ENCODE assay signal across 37 cellular contexts in genomic region chr15:59948924-59949613, GRCh38. TPM values are rescaled to one million over a fixed set of nuclear protein-coding genes. Genes with fewer than 3 reads are reported as not detected.
"Had no signal": no experiment of that assay in that cellular context is flagged by ENCODE, and none has a peak within 500 bp of the region (broad histone marks: within the 10 kb centered on the region; RNA-seq: fewer than 3 reads in every experiment).

No MANE protein-coding gene starts in this region.

- H3K9me3 ChIP-seq: adrenal gland, breast epithelium, colonic mucosa, esophagus squamous epithelium, gastroesophageal sphincter had no signal

- H3K27ac ChIP-seq: adrenal gland, breast epithelium, cardiac muscle cell, colonic mucosa, epithelial cell of prostate, esophagus squamous epithelium, gastroesophageal sphincter, heart right ventricle had no signal

- ATAC-seq: activated CD4-positive, alpha-beta T cell treated with anti-CD3 and anti-CD28 coated beads for 36 hours; activated CD8-positive, alpha-beta memory T cell treated with anti-CD3 and anti-CD28 coated beads, Interleukin-2, amount 10 ng/mL, durations not matched to agents 7 days and 5 days; activated CD8-positive, alpha-beta T cell treated with anti-CD3 and anti-CD28 coated beads, Interleukin-2, amount 10 ng/mL, durations not matched to agents 7 days and 5 days; activated naive CD8-positive, alpha-beta T cell treated with anti-CD3 and anti-CD28 coated beads, Interleukin-2, amount 50 U/mL, for 24 hours; gastroesophageal sphincter; heart right ventricle; T-helper 17 cell had no signal

- H3K36me3 ChIP-seq: adrenal gland, breast epithelium, cardiac muscle cell, colonic mucosa, esophagus squamous epithelium, gastroesophageal sphincter, heart right ventricle had no signal

- H3K4me3 ChIP-seq: adrenal gland, breast epithelium, cardiac muscle cell, colonic mucosa, esophagus squamous epithelium, gastroesophageal sphincter, heart right ventricle had no signal

- H3K4me1 ChIP-seq: adrenal gland, breast epithelium, colonic mucosa, gastroesophageal sphincter, heart right ventricle had no signal

- H3K27me3 ChIP-seq: breast epithelium, cardiac muscle cell, colonic mucosa had no signal

- DNase-seq: activated CD4-positive, alpha-beta memory T cell treated with anti-CD3 and anti-CD28 coated beads for 36 hours; activated CD4-positive, alpha-beta T cell treated with anti-CD3 and anti-CD28 coated beads for 36 hours; activated CD4-positive, alpha-beta T cell treated with anti-CD3 and anti-CD28 coated beads, Interleukin-2, amount 10 ng/mL, durations not matched to agents 24 days and 14 days; activated CD4-positive, CD25-positive, alpha-beta regulatory T cell; activated CD4-positive, CD25-positive, alpha-beta regulatory T cell treated with anti-CD3 and anti-CD28 coated beads, Interleukin-2, amount 50 U/mL, for 72 hours; activated CD8-positive, alpha-beta memory T cell treated with anti-CD3 and anti-CD28 coated beads, Interleukin-2, amount 10 ng/mL, durations not matched to agents 7 days and 5 days; activated CD8-positive, alpha-beta memory T cell treated with anti-CD3 and anti-CD28 coated beads, Interleukin-2, amount 50 U/mL, for 4 hours; activated CD8-positive, alpha-beta T cell treated with anti-CD3 and anti-CD28 coated beads, Interleukin-2, amount 10 ng/mL, durations not matched to agents 7 days and 5 days; activated effector memory CD4-positive, alpha-beta T cell treated with anti-CD3 and anti-CD28 coated beads, Interleukin-2, amount 50 U/mL, for 16 hours; activated naive CD4-positive, alpha-beta T cell treated with anti-CD3 and anti-CD28 coated beads for 36 hours; activated naive CD8-positive, alpha-beta T cell treated with anti-CD3 and anti-CD28 coated beads for 36 hours; activated naive CD8-positive, alpha-beta T cell treated with anti-CD3 and anti-CD28 coated beads, Interleukin-2, amount 50 U/mL, for 24 hours; activated T-cell treated with anti-CD3 and anti-CD28 coated beads, Interleukin-2, amount 50 U/mL, for 1 hour; activated T-cell treated with anti-CD3 and anti-CD28 coated beads, Interleukin-2, amount 50 U/mL, for 48 hours; adrenal gland; amygdala; aorta; central memory CD4-positive, alpha-beta T cell; cerebellar nuclear complex; colonic mucosa; effector CD8-positive, alpha-beta T cell; esophagus squamous epithelium; foreskin melanocyte; heart right ventricle; T-helper 17 cell; T1000 had no signal

- FAIRE-seq: endometrium, endothelial cell of umbilical vein had no signal

RNA-seq across cellular contexts. Expression of gene FOXB1, which starts 55.0 kb away (rescaled TPM):
- total RNA-seq: activated naive CD4-positive, alpha-beta T cell treated with anti-CD3 and anti-CD28 coated beads for 36 hours; adrenal gland; aorta; breast epithelium; cardiac muscle cell; colonic mucosa; dermis microvascular lymphatic vessel endothelial cell; endothelial cell of umbilical vein; esophagus squamous epithelium; fibroblast of lung; fibroblast of villous mesenchyme; gastroesophageal sphincter; glomerular endothelial cell; heart right ventricle had no signal
- polyA plus RNA-seq: adrenal gland, aorta, cardiac muscle cell, endothelial cell of umbilical vein, esophagus, fibroblast of lung, heart right ventricle had no signal
